In genomic region chr20:47642624-47643023, GRCh38 we compare ENCODE assay signal across 20 cellular contexts.
"Had no signal": no experiment of that assay in that cellular context is flagged by ENCODE, and none has a peak within 500 bp of the region (broad histone marks: within the 10 kb centered on the region; RNA-seq: fewer than 3 reads in every experiment).

No MANE protein-coding gene starts in this region.

- H3K4me3 ChIP-seq: lower lobe of right lung, prostate gland, transverse colon had no signal

- H3K4me1 Mint-ChIP-seq: central memory CD8-positive, alpha-beta T cell; mesothelial cell of epicardium had no signal

- H3K27me3 Mint-ChIP-seq: activated naive CD8-positive, alpha-beta T cell treated with anti-CD3 and anti-CD28 coated beads, Interleukin-2, amount 10 ng/mL, durations not matched to agents 7 days and 5 days; central memory CD8-positive, alpha-beta T cell had no signal

- DNase-seq: activated CD8-positive, alpha-beta memory T cell treated with anti-CD3 and anti-CD28 coated beads, Interleukin-2, amount 50 U/mL, for 4 hours; activated CD8-positive, alpha-beta T cell treated with anti-CD3 and anti-CD28 coated beads, Interleukin-2, amount 10 ng/mL, durations not matched to agents 7 days and 5 days; activated gamma-delta T cell treated with Interleukin-2 at 50 U/mL for 16 hours; activated naive CD8-positive, alpha-beta T cell treated with anti-CD3 and anti-CD28 coated beads, Interleukin-2, amount 10 ng/mL, durations not matched to agents 7 days and 5 days; anterior cingulate cortex; brain microvascular endothelial cell; effector CD8-positive, alpha-beta T cell; head of caudate nucleus; lower lobe of right lung; nephron progenitor cell; occipital lobe; right cardiac atrium; small intestine; stimulated activated CD4-positive, alpha-beta T cell treated with anti-CD3 and anti-CD28 coated beads, Interleukin-4, amount 100 ng/mL, for 24 hours; stimulated activated naive CD8-positive, alpha-beta T cell treated with anti-CD3 and anti-CD28 coated beads, Interleukin-15, Interleukin-2, amounts not matched to agents 100 U/mL and 50 U/mL, for 24 hours; T1000; transverse colon had no signal

- H3K9me3 Mint-ChIP-seq: activated naive CD8-positive, alpha-beta T cell treated with anti-CD3 and anti-CD28 coated beads, Interleukin-2, amount 10 ng/mL, durations not matched to agents 7 days and 5 days; central memory CD8-positive, alpha-beta T cell; mesothelial cell of epicardium; nephron progenitor cell had no signal

- H3K4me3 Mint-ChIP-seq: activated CD8-positive, alpha-beta T cell treated with anti-CD3 and anti-CD28 coated beads, Interleukin-2, amount 10 ng/mL, durations not matched to agents 7 days and 5 days; activated naive CD8-positive, alpha-beta T cell treated with anti-CD3 and anti-CD28 coated beads, Interleukin-2, amount 10 ng/mL, durations not matched to agents 7 days and 5 days; central memory CD8-positive, alpha-beta T cell; mesothelial cell of epicardium; nephron progenitor cell had no signal

- H3K27ac Mint-ChIP-seq: activated CD8-positive, alpha-beta T cell treated with anti-CD3 and anti-CD28 coated beads, Interleukin-2, amount 10 ng/mL, durations not matched to agents 7 days and 5 days; activated naive CD8-positive, alpha-beta T cell treated with anti-CD3 and anti-CD28 coated beads, Interleukin-2, amount 10 ng/mL, durations not matched to agents 7 days and 5 days; mesothelial cell of epicardium had no signal
